Comparison of ENCODE assay signal across 1 cellular context in genomic region chr18:812673-813404, GRCh38.
TF ChIP-seq lines count a peak whose summit lies in the region.

No MANE protein-coding gene starts in this region.

TF ChIP-seq in K562, 482 proteins besides CTCF, POLR2A, EP300 and RAD21 (continued from another document and continues in another):
- TF ChIP-seq, protein P1, sequence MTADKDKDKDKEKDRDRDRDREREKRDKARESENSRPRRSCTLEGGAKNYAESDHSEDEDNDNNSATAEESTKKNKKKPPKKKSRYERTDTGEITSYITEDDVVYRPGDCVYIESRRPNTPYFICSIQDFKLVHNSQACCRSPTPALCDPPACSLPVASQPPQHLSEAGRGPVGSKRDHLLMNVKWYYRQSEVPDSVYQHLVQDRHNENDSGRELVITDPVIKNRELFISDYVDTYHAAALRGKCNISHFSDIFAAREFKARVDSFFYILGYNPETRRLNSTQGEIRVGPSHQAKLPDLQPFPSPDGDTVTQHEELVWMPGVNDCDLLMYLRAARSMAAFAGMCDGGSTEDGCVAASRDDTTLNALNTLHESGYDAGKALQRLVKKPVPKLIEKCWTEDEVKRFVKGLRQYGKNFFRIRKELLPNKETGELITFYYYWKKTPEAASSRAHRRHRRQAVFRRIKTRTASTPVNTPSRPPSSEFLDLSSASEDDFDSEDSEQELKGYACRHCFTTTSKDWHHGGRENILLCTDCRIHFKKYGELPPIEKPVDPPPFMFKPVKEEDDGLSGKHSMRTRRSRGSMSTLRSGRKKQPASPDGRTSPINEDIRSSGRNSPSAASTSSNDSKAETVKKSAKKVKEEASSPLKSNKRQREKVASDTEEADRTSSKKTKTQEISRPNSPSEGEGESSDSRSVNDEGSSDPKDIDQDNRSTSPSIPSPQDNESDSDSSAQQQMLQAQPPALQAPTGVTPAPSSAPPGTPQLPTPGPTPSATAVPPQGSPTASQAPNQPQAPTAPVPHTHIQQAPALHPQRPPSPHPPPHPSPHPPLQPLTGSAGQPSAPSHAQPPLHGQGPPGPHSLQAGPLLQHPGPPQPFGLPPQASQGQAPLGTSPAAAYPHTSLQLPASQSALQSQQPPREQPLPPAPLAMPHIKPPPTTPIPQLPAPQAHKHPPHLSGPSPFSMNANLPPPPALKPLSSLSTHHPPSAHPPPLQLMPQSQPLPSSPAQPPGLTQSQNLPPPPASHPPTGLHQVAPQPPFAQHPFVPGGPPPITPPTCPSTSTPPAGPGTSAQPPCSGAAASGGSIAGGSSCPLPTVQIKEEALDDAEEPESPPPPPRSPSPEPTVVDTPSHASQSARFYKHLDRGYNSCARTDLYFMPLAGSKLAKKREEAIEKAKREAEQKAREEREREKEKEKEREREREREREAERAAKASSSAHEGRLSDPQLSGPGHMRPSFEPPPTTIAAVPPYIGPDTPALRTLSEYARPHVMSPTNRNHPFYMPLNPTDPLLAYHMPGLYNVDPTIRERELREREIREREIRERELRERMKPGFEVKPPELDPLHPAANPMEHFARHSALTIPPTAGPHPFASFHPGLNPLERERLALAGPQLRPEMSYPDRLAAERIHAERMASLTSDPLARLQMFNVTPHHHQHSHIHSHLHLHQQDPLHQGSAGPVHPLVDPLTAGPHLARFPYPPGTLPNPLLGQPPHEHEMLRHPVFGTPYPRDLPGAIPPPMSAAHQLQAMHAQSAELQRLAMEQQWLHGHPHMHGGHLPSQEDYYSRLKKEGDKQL (CRISPR knock-in tag; IDR thresholded peaks at IDR 0.05; ENCODE audit: borderline replicate concordance): no peak
- TF ChIP-seq ZNF134 (CRISPR knock-in tag; conservative IDR thresholded peaks at IDR 0.05): no peak; the same call in 1 of the 2 replicates
- TF ChIP-seq ZBTB17 (CRISPR knock-in tag; IDR thresholded peaks at IDR 0.05): no peak; the same call in 1 of the 2 replicates
- TF ChIP-seq ELF4 (CRISPR knock-in tag; IDR thresholded peaks at IDR 0.05): peak; percentile 63; the same call in 1 of the 2 replicates
- no peak for TF ChIP-seq ARID3B (CRISPR knock-in tag; IDR thresholded peaks at IDR 0.05; ENCODE audit: borderline replicate concordance)
- no peak for TF ChIP-seq SNIP1 (IDR thresholded peaks at IDR 0.05; ENCODE audit: low read depth)
- TF ChIP-seq NRF1 (conservative IDR thresholded peaks at IDR 0.05 in 1 of 2, IDR thresholded peaks at IDR 0.05 in 1 of 2): no peak
- TF ChIP-seq, protein P2, sequence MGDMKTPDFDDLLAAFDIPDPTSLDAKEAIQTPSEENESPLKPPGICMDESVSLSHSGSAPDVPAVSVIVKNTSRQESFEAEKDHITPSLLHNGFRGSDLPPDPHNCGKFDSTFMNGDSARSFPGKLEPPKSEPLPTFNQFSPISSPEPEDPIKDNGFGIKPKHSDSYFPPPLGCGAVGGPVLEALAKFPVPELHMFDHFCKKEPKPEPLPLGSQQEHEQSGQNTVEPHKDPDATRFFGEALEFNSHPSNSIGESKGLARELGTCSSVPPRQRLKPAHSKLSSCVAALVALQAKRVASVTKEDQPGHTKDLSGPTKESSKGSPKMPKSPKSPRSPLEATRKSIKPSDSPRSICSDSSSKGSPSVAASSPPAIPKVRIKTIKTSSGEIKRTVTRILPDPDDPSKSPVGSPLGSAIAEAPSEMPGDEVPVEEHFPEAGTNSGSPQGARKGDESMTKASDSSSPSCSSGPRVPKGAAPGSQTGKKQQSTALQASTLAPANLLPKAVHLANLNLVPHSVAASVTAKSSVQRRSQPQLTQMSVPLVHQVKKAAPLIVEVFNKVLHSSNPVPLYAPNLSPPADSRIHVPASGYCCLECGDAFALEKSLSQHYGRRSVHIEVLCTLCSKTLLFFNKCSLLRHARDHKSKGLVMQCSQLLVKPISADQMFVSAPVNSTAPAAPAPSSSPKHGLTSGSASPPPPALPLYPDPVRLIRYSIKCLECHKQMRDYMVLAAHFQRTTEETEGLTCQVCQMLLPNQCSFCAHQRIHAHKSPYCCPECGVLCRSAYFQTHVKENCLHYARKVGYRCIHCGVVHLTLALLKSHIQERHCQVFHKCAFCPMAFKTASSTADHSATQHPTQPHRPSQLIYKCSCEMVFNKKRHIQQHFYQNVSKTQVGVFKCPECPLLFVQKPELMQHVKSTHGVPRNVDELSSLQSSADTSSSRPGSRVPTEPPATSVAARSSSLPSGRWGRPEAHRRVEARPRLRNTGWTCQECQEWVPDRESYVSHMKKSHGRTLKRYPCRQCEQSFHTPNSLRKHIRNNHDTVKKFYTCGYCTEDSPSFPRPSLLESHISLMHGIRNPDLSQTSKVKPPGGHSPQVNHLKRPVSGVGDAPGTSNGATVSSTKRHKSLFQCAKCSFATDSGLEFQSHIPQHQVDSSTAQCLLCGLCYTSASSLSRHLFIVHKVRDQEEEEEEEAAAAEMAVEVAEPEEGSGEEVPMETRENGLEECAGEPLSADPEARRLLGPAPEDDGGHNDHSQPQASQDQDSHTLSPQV (IDR thresholded peaks at IDR 0.05): no peak
- TF ChIP-seq PML (IDR thresholded peaks at IDR 0.05; ENCODE audit: low read length): peak; percentile 44
- TF ChIP-seq SMARCE1 (IDR thresholded peaks at IDR 0.05): peak; percentile 52; the same call in 1 of the 2 replicates
- TF ChIP-seq SAP30 (IDR thresholded peaks at IDR 0.05; ENCODE audit: borderline replicate concordance, insufficient read depth, low read depth, low read length, poor library complexity, severe bottlenecking): peak; percentile 66
- TF ChIP-seq NFIX (CRISPR knock-in tag; IDR thresholded peaks at IDR 0.05; ENCODE audit: low read depth): no peak
- no peak; the same call in none of the 2 replicates for TF ChIP-seq NBN (IDR thresholded peaks at IDR 0.05; ENCODE audit: low read depth)
- 0 out of 2 replicates have a peak, but pooled peaks have one; percentile 31 for TF ChIP-seq MECOM (CRISPR knock-in tag; IDR thresholded peaks at IDR 0.05)
- TF ChIP-seq, protein P3, sequence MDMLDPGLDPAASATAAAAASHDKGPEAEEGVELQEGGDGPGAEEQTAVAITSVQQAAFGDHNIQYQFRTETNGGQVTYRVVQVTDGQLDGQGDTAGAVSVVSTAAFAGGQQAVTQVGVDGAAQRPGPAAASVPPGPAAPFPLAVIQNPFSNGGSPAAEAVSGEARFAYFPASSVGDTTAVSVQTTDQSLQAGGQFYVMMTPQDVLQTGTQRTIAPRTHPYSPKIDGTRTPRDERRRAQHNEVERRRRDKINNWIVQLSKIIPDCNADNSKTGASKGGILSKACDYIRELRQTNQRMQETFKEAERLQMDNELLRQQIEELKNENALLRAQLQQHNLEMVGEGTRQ (CRISPR knock-in tag; IDR thresholded peaks at IDR 0.05): no peak
- no peak for TF ChIP-seq ZNF165 (CRISPR knock-in tag; IDR thresholded peaks at IDR 0.05; ENCODE audit: borderline replicate concordance)
- TF ChIP-seq PRMT5 (CRISPR knock-in tag; IDR thresholded peaks at IDR 0.05): no peak
- no peak for TF ChIP-seq MYNN (IDR thresholded peaks at IDR 0.05)
- TF ChIP-seq MYNN (CRISPR knock-in tag; IDR thresholded peaks at IDR 0.05): no peak
- peak; percentile 91 for TF ChIP-seq BRD4 (IDR thresholded peaks at IDR 0.05)
- TF ChIP-seq, protein P4, sequence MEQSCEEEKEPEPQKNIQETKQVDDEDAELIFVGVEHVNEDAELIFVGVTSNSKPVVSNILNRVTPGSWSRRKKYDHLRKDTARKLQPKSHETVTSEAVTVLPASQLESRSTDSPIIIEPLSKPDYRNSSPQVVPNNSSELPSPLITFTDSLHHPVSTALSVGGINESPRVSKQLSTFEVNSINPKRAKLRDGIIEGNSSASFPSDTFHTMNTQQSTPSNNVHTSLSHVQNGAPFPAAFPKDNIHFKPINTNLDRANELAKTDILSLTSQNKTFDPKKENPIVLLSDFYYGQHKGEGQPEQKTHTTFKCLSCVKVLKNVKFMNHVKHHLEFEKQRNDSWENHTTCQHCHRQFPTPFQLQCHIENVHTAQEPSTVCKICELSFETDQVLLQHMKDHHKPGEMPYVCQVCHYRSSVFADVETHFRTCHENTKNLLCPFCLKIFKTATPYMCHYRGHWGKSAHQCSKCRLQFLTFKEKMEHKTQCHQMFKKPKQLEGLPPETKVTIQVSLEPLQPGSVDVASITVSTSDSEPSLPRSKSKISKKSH (CRISPR knock-in tag; IDR thresholded peaks at IDR 0.05): no peak
- TF ChIP-seq MYC (IDR thresholded peaks at IDR 0.05; ENCODE audit: low read depth, low read length): no peak
- peak; percentile 84; the same call in 1 of the 2 replicates for TF ChIP-seq MYC (CRISPR knock-in tag; IDR thresholded peaks at IDR 0.05; ENCODE audit: borderline replicate concordance, low read depth)
- no peak for TF ChIP-seq ZNF212 (CRISPR knock-in tag; IDR thresholded peaks at IDR 0.05)
- TF ChIP-seq MAFK (IDR thresholded peaks at IDR 0.05; ENCODE audit: low read length): peak; percentile 23; the same call in 1 of the 2 replicates
- no peak for TF ChIP-seq NR3C1 (CRISPR knock-in tag; IDR thresholded peaks at IDR 0.05)
- TF ChIP-seq CTBP1 (IDR thresholded peaks at IDR 0.05; ENCODE audit: borderline replicate concordance): peak; percentile 74; the same call in 1 of the 2 replicates
- TF ChIP-seq, protein P5, sequence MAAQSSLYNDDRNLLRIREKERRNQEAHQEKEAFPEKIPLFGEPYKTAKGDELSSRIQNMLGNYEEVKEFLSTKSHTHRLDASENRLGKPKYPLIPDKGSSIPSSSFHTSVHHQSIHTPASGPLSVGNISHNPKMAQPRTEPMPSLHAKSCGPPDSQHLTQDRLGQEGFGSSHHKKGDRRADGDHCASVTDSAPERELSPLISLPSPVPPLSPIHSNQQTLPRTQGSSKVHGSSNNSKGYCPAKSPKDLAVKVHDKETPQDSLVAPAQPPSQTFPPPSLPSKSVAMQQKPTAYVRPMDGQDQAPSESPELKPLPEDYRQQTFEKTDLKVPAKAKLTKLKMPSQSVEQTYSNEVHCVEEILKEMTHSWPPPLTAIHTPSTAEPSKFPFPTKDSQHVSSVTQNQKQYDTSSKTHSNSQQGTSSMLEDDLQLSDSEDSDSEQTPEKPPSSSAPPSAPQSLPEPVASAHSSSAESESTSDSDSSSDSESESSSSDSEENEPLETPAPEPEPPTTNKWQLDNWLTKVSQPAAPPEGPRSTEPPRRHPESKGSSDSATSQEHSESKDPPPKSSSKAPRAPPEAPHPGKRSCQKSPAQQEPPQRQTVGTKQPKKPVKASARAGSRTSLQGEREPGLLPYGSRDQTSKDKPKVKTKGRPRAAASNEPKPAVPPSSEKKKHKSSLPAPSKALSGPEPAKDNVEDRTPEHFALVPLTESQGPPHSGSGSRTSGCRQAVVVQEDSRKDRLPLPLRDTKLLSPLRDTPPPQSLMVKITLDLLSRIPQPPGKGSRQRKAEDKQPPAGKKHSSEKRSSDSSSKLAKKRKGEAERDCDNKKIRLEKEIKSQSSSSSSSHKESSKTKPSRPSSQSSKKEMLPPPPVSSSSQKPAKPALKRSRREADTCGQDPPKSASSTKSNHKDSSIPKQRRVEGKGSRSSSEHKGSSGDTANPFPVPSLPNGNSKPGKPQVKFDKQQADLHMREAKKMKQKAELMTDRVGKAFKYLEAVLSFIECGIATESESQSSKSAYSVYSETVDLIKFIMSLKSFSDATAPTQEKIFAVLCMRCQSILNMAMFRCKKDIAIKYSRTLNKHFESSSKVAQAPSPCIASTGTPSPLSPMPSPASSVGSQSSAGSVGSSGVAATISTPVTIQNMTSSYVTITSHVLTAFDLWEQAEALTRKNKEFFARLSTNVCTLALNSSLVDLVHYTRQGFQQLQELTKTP (IDR thresholded peaks at IDR 0.05; ENCODE audit: low read depth in 1 of 2, partially characterized antibody in 2 of 2): peak; percentile 80 to 87
- no peak for TF ChIP-seq ZNF586 (CRISPR knock-in tag; conservative IDR thresholded peaks at IDR 0.05)
- no peak for TF ChIP-seq HMG20A (CRISPR knock-in tag; conservative IDR thresholded peaks at IDR 0.05)
- TF ChIP-seq NCOA4 (IDR thresholded peaks at IDR 0.05; ENCODE audit: partially characterized antibody): no peak
- no peak for TF ChIP-seq E2F3 (CRISPR knock-in tag; IDR thresholded peaks at IDR 0.05)
- no peak for TF ChIP-seq GTF2B (IDR thresholded peaks at IDR 0.05; ENCODE audit: extremely low read depth, insufficient read length)
- no peak for TF ChIP-seq RBM15 (IDR thresholded peaks at IDR 0.05; ENCODE audit: insufficient read depth, low read length)
- TF ChIP-seq ARID2 (IDR thresholded peaks at IDR 0.05): no peak
- TF ChIP-seq RBM17 (IDR thresholded peaks at IDR 0.05; ENCODE audit: borderline replicate concordance, low read depth, low read length): no peak
- no peak for TF ChIP-seq NFE2 (IDR thresholded peaks at IDR 0.05; ENCODE audit: low read depth)
- TF ChIP-seq, protein P6, sequence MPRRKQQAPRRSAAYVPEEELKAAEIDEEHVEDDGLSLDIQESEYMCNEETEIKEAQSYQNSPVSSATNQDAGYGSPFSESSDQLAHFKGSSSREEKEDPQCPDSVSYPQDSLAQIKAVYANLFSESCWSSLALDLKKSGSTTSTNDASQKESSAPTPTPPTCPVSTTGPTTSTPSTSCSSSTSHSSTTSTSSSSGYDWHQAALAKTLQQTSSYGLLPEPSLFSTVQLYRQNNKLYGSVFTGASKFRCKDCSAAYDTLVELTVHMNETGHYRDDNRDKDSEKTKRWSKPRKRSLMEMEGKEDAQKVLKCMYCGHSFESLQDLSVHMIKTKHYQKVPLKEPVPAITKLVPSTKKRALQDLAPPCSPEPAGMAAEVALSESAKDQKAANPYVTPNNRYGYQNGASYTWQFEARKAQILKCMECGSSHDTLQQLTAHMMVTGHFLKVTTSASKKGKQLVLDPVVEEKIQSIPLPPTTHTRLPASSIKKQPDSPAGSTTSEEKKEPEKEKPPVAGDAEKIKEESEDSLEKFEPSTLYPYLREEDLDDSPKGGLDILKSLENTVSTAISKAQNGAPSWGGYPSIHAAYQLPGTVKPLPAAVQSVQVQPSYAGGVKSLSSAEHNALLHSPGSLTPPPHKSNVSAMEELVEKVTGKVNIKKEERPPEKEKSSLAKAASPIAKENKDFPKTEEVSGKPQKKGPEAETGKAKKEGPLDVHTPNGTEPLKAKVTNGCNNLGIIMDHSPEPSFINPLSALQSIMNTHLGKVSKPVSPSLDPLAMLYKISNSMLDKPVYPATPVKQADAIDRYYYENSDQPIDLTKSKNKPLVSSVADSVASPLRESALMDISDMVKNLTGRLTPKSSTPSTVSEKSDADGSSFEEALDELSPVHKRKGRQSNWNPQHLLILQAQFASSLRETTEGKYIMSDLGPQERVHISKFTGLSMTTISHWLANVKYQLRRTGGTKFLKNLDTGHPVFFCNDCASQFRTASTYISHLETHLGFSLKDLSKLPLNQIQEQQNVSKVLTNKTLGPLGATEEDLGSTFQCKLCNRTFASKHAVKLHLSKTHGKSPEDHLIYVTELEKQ (CRISPR knock-in tag; IDR thresholded peaks at IDR 0.05): 0 out of 2 replicates have a peak, but pooled peaks have one; percentile 32
- no peak for TF ChIP-seq C11orf30 (IDR thresholded peaks at IDR 0.05; ENCODE audit: low read depth)
- TF ChIP-seq HDGF (IDR thresholded peaks at IDR 0.05): 0 out of 2 replicates have a peak, but pooled peaks have one; percentile 22
